ENCODE assay signal across 8 cellular contexts in genomic region chr1:219812491-219813221, GRCh38.
DNase-seq lines count a peak whose midpoint lies in the region; ATAC-seq and TF ChIP-seq lines count a peak whose summit lies in the region.

No MANE protein-coding gene starts in this region.

- H3K27ac Mint-ChIP-seq in activated CD4-positive, alpha-beta memory T cell treated with anti-CD3 and anti-CD28 coated beads for 36 hours: no peak overlapping the region
- no peak overlapping the region for H3K27ac Mint-ChIP-seq in activated CD4-positive, alpha-beta memory T cell treated with anti-CD3 and anti-CD28 coated beads, Interleukin-2, amount 10 ng/mL, durations not matched to agents 7 days and 5 days
- no peak overlapping the region for H3K27ac Mint-ChIP-seq in GM23338

- no peaks in the 10 kb centered on the region for H4K20me1 ChIP-seq in GM23338 (replicated peaks; ENCODE audit: insufficient read depth)

- POLR2A ChIA-PET in activated CD4-positive, alpha-beta memory T cell treated with anti-CD3 and anti-CD28 coated beads for 36 hours (lab: Charles Lee): no interaction called here
- POLR2A ChIA-PET in activated CD4-positive, alpha-beta memory T cell treated with anti-CD3 and anti-CD28 coated beads, Interleukin-2, amount 10 ng/mL, durations not matched to agents 7 days and 5 days (lab: Charles Lee): no interaction called here

- no peaks in the 10 kb centered on the region for H3K9me3 Mint-ChIP-seq in activated CD4-positive, alpha-beta memory T cell treated with anti-CD3 and anti-CD28 coated beads for 36 hours
- H3K9me3 Mint-ChIP-seq in activated CD4-positive, alpha-beta memory T cell treated with anti-CD3 and anti-CD28 coated beads, Interleukin-2, amount 10 ng/mL, durations not matched to agents 7 days and 5 days: no peaks in the 10 kb centered on the region
- no peaks in the 10 kb centered on the region for H3K9me3 Mint-ChIP-seq in GM23338

- ATAC-seq in GM23338: peak; percentile 95
- peak in 1 of 2 donors; percentile 85 for ATAC-seq in upper lobe of left lung (ENCODE audit: low FRiP score in 2 of 2)

- 15 to 21% methylated on average over 4 of the region's 4 CpGs for WGBS in upper lobe of left lung, 2 donors

- H3K27me3 Mint-ChIP-seq in activated CD4-positive, alpha-beta memory T cell treated with anti-CD3 and anti-CD28 coated beads for 36 hours: peaks cover 9% of the 10 kb centered on the region
- peaks cover 6% of the 10 kb centered on the region for H3K27me3 Mint-ChIP-seq in activated CD4-positive, alpha-beta memory T cell treated with anti-CD3 and anti-CD28 coated beads, Interleukin-2, amount 10 ng/mL, durations not matched to agents 7 days and 5 days
- no peaks in the 10 kb centered on the region for H3K27me3 Mint-ChIP-seq in GM23338 (ENCODE audit: insufficient read depth, low read depth, poor library complexity)

- H3K4me2 ChIP-seq in GM23338: peak overlapping the region; percentile 29

- DNase-seq in activated CD4-positive, alpha-beta memory T cell treated with anti-CD3 and anti-CD28 coated beads for 36 hours: peak; percentile 11
- no peak for DNase-seq in activated CD4-positive, alpha-beta memory T cell treated with anti-CD3 and anti-CD28 coated beads, Interleukin-2, amount 10 ng/mL, durations not matched to agents 7 days and 5 days
- DNase-seq in GM23338 (ENCODE audit: low spot score) (peak; percentile 91), KBM-7 (peak; percentile 53), NOMO-1 treated with dmso at 0.1 percent for 144 hours (lab: John Stamatoyannopoulos, UW; ENCODE audit: unreplicated experiment) (peak; percentile 2), cerebellum (ENCODE audit: low spot score) (peak; percentile 19), left kidney (ENCODE audit: low read depth, low spot score) (peak; percentile 87), upper lobe of left lung (no peak)

- no peaks in the 10 kb centered on the region for H3K4me1 Mint-ChIP-seq in activated CD4-positive, alpha-beta memory T cell treated with anti-CD3 and anti-CD28 coated beads for 36 hours (ENCODE audit: low read depth)
- H3K4me1 Mint-ChIP-seq in activated CD4-positive, alpha-beta memory T cell treated with anti-CD3 and anti-CD28 coated beads, Interleukin-2, amount 10 ng/mL, durations not matched to agents 7 days and 5 days: no peaks in the 10 kb centered on the region
- H3K4me1 Mint-ChIP-seq in GM23338: no peaks in the 10 kb centered on the region

- no peaks in the 10 kb centered on the region for H3F3A ChIP-seq in GM23338 (replicated peaks; ENCODE audit: low read depth)

- intact Hi-C loops in activated CD4-positive, alpha-beta memory T cell treated with anti-CD3 and anti-CD28 coated beads for 36 hours (cut with micrococcal nuclease): no loop called here

- H2AFZ ChIP-seq in GM23338: 0 out of 2 replicates have a peak overlapping the region, but pooled peaks have one; percentile 49

- H3K79me2 ChIP-seq in GM23338 (replicated peaks; ENCODE audit: insufficient read depth): no peaks in the 10 kb centered on the region

- no peak for TF ChIP-seq EP300 in upper lobe of left lung (IDR thresholded peaks at IDR 0.05)

- TF ChIP-seq POLR2A in upper lobe of left lung (IDR thresholded peaks at IDR 0.05): no peak

- peak; percentile 93 to 98 for TF ChIP-seq CTCF in GM23338 (conservative IDR thresholded peaks at IDR 0.05; ENCODE audit: low read depth in 2 of 2)
- peak; percentile 50 to 67 (median 62) for TF ChIP-seq CTCF in upper lobe of left lung (IDR thresholded peaks at IDR 0.05)

- H3K4me1 ChIP-seq in GM23338 (ENCODE audit: insufficient read depth): peaks cover 10% of the 10 kb centered on the region; the same call in 1 of the 2 replicates
- H3K4me1 ChIP-seq in upper lobe of left lung: peaks cover 0 to 12% (median 2%) of the 10 kb centered on the region in 4 donors

- in situ Hi-C loops in KBM-7 (cut with MboI; ENCODE audit: low pct_unique_long_range_greater_than_20kb, low sequenced_read_pairs): no loop called here

- H3K27ac ChIP-seq in GM23338 (ENCODE audit: low read depth): no peak overlapping the region
- H3K27ac ChIP-seq in upper lobe of left lung: no peak overlapping the region

- H3K27me3 ChIP-seq in GM23338 (ENCODE audit: insufficient read depth) (no peaks in the 10 kb centered on the region), upper lobe of left lung (no peaks in the 10 kb centered on the region)

- H3K4me3 ChIP-seq in GM23338: no peak overlapping the region
- H3K4me3 ChIP-seq in upper lobe of left lung: no peak overlapping the region

- no peaks in the 10 kb centered on the region for H3K36me3 ChIP-seq in GM23338 (ENCODE audit: insufficient read depth)
- no peaks in the 10 kb centered on the region for H3K36me3 ChIP-seq in upper lobe of left lung

- no peak overlapping the region for H3K4me3 Mint-ChIP-seq in activated CD4-positive, alpha-beta memory T cell treated with anti-CD3 and anti-CD28 coated beads for 36 hours
- H3K4me3 Mint-ChIP-seq in activated CD4-positive, alpha-beta memory T cell treated with anti-CD3 and anti-CD28 coated beads, Interleukin-2, amount 10 ng/mL, durations not matched to agents 7 days and 5 days: no peak overlapping the region
- H3K4me3 Mint-ChIP-seq in GM23338: no peak overlapping the region

- H3K36me3 Mint-ChIP-seq in activated CD4-positive, alpha-beta memory T cell treated with anti-CD3 and anti-CD28 coated beads for 36 hours: no peaks in the 10 kb centered on the region
- no peaks in the 10 kb centered on the region for H3K36me3 Mint-ChIP-seq in activated CD4-positive, alpha-beta memory T cell treated with anti-CD3 and anti-CD28 coated beads, Interleukin-2, amount 10 ng/mL, durations not matched to agents 7 days and 5 days (ENCODE audit: low read depth)
- H3K36me3 Mint-ChIP-seq in GM23338 (ENCODE audit: low read depth): no peaks in the 10 kb centered on the region

- H3K9me3 ChIP-seq in upper lobe of left lung: no peaks in the 10 kb centered on the region

- CTCF ChIA-PET in activated CD4-positive, alpha-beta memory T cell treated with anti-CD3 and anti-CD28 coated beads for 36 hours (lab: Charles Lee): interaction anchor here (1.0 kb wide), 1 partner anchor 1449 kb away, joined by 3 read pairs; no protein-coding TSS in a partner anchor
- CTCF ChIA-PET in activated CD4-positive, alpha-beta memory T cell treated with anti-CD3 and anti-CD28 coated beads, Interleukin-2, amount 10 ng/mL, durations not matched to agents 7 days and 5 days (lab: Charles Lee): interaction anchor here (0.6 to 1.2 kb wide), 2 partner anchors 19 to 1372 kb away, joined by 3 to 4 read pairs; no protein-coding TSS in a partner anchor

- H3K9me2 ChIP-seq in GM23338 (ENCODE audit: insufficient read depth): no peaks in the 10 kb centered on the region

TF ChIP-seq in GM23338, 12 proteins besides CTCF, POLR2A, EP300 and RAD21 (continues in another document):
- TF ChIP-seq ETS1 (IDR thresholded peaks at IDR 0.05) (no peak), CREB1 (CRISPR knock-in tag; IDR thresholded peaks at IDR 0.05; ENCODE audit: low read depth) (no peak), JUNB (IDR thresholded peaks at IDR 0.05; ENCODE audit: unreplicated experiment) (no peak), EZH2 (IDR thresholded peaks at IDR 0.05; ENCODE audit: low read depth, unreplicated experiment) (no peak)

Comparison
In these comparisons a context has a peak if more than half of its experiments do, and no peak if none do; other contexts are left out.
1. DNase-seq: peak in activated CD4-positive, alpha-beta memory T cell treated with anti-CD3 and anti-CD28 coated beads for 36 hours (single experiment), GM23338 (single experiment), KBM-7 (single experiment), NOMO-1 treated with dmso at 0.1 percent for 144 hours (single experiment), cerebellum (single experiment) and left kidney (single experiment); none in activated CD4-positive, alpha-beta memory T cell treated with anti-CD3 and anti-CD28 coated beads, Interleukin-2, amount 10 ng/mL, durations not matched to agents 7 days and 5 days (single experiment) and upper lobe of left lung (0 of 2).